In the genomic region with DNA sequence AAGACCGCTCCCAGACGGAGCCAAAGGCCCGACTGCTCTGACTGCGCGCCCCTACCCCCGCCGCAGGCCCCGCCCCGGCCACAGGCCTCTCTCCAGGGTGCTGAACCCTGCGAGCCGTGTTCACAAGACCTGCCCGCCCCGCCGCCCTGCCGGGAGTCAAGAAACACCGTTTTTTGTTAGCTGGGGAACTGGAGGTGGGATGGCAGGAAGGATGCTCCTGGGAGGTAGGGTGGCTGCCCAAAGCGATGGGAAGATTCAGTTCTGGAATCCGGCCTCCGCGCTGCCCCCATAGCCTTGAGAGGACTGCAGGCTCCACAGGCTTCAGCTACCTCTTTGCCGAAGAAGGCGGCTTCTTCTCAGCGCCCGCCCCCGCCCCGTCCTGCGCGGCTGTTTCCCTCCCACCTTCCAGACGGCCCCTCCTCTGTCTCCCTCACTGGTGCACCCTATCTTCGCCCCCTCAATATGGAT, we compare ENCODE assay signal across 1 cellular context.
TF ChIP-seq lines count a peak whose summit lies in the region.

No MANE protein-coding gene starts in this region.

TF ChIP-seq in HepG2, 621 proteins besides CTCF, POLR2A, EP300 and RAD21 (continued from another document):
- TF ChIP-seq, protein P1, sequence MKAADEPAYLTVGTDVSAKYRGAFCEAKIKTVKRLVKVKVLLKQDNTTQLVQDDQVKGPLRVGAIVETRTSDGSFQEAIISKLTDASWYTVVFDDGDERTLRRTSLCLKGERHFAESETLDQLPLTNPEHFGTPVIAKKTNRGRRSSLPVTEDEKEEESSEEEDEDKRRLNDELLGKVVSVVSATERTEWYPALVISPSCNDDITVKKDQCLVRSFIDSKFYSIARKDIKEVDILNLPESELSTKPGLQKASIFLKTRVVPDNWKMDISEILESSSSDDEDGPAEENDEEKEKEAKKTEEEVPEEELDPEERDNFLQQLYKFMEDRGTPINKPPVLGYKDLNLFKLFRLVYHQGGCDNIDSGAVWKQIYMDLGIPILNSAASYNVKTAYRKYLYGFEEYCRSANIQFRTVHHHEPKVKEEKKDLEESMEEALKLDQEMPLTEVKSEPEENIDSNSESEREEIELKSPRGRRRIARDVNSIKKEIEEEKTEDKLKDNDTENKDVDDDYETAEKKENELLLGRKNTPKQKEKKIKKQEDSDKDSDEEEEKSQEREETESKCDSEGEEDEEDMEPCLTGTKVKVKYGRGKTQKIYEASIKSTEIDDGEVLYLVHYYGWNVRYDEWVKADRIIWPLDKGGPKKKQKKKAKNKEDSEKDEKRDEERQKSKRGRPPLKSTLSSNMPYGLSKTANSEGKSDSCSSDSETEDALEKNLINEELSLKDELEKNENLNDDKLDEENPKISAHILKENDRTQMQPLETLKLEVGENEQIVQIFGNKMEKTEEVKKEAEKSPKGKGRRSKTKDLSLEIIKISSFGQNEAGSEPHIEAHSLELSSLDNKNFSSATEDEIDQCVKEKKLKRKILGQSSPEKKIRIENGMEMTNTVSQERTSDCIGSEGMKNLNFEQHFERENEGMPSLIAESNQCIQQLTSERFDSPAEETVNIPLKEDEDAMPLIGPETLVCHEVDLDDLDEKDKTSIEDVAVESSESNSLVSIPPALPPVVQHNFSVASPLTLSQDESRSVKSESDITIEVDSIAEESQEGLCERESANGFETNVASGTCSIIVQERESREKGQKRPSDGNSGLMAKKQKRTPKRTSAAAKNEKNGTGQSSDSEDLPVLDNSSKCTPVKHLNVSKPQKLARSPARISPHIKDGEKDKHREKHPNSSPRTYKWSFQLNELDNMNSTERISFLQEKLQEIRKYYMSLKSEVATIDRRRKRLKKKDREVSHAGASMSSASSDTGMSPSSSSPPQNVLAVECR (CRISPR knock-in tag; IDR thresholded peaks at IDR 0.05; ENCODE audit: borderline replicate concordance), result 0 out of 2 replicates have a peak, but pooled peaks have one; percentile 30
- TF ChIP-seq SETDB1 (CRISPR knock-in tag; IDR thresholded peaks at IDR 0.05; ENCODE audit: borderline replicate concordance) (no peak), ZNF766 (CRISPR knock-in tag; IDR thresholded peaks at IDR 0.05; ENCODE audit: borderline replicate concordance) (0 out of 2 replicates have a peak, but pooled peaks have one; percentile 51), ZNF557 (CRISPR knock-in tag; IDR thresholded peaks at IDR 0.05) (0 out of 2 replicates have a peak, but pooled peaks have one; percentile 63), ZNF607 (CRISPR knock-in tag; IDR thresholded peaks at IDR 0.05; ENCODE audit: borderline replicate concordance) (0 out of 2 replicates have a peak, but pooled peaks have one; percentile 36), MEIS2 (CRISPR knock-in tag; IDR thresholded peaks at IDR 0.05) (0 out of 2 replicates have a peak, but pooled peaks have one; percentile 50), ZNF331 (CRISPR knock-in tag; IDR thresholded peaks at IDR 0.05) (peak; percentile 41; the same call in 1 of the 2 replicates), MIER2 (CRISPR knock-in tag; IDR thresholded peaks at IDR 0.05) (peak; percentile 97), BORCS8-MEF2B (CRISPR knock-in tag; IDR thresholded peaks at IDR 0.05) (peak; percentile 72; the same call in 1 of the 2 replicates), NFKB2 (CRISPR knock-in tag; IDR thresholded peaks at IDR 0.05; ENCODE audit: borderline replicate concordance) (peak; percentile 70; the same call in 1 of the 2 replicates), GPBP1L1 (CRISPR knock-in tag; IDR thresholded peaks at IDR 0.05) (no peak), THRA (CRISPR knock-in tag; IDR thresholded peaks at IDR 0.05; ENCODE audit: borderline replicate concordance) (0 out of 2 replicates have a peak, but pooled peaks have one; percentile 50), SAP130 (CRISPR knock-in tag; IDR thresholded peaks at IDR 0.05; ENCODE audit: low read depth) (peak; percentile 53), PAWR (CRISPR knock-in tag; IDR thresholded peaks at IDR 0.05; ENCODE audit: borderline replicate concordance) (no peak), SIN3A (IDR thresholded peaks at IDR 0.05; ENCODE audit: borderline replicate concordance, low read depth, low read length) (0 out of 2 replicates have a peak, but pooled peaks have one; percentile 36)
- TF ChIP-seq, protein P2, sequence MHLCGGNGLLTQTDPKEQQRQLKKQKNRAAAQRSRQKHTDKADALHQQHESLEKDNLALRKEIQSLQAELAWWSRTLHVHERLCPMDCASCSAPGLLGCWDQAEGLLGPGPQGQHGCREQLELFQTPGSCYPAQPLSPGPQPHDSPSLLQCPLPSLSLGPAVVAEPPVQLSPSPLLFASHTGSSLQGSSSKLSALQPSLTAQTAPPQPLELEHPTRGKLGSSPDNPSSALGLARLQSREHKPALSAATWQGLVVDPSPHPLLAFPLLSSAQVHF (CRISPR knock-in tag; IDR thresholded peaks at IDR 0.05), result no peak
- TF ChIP-seq, protein P3, sequence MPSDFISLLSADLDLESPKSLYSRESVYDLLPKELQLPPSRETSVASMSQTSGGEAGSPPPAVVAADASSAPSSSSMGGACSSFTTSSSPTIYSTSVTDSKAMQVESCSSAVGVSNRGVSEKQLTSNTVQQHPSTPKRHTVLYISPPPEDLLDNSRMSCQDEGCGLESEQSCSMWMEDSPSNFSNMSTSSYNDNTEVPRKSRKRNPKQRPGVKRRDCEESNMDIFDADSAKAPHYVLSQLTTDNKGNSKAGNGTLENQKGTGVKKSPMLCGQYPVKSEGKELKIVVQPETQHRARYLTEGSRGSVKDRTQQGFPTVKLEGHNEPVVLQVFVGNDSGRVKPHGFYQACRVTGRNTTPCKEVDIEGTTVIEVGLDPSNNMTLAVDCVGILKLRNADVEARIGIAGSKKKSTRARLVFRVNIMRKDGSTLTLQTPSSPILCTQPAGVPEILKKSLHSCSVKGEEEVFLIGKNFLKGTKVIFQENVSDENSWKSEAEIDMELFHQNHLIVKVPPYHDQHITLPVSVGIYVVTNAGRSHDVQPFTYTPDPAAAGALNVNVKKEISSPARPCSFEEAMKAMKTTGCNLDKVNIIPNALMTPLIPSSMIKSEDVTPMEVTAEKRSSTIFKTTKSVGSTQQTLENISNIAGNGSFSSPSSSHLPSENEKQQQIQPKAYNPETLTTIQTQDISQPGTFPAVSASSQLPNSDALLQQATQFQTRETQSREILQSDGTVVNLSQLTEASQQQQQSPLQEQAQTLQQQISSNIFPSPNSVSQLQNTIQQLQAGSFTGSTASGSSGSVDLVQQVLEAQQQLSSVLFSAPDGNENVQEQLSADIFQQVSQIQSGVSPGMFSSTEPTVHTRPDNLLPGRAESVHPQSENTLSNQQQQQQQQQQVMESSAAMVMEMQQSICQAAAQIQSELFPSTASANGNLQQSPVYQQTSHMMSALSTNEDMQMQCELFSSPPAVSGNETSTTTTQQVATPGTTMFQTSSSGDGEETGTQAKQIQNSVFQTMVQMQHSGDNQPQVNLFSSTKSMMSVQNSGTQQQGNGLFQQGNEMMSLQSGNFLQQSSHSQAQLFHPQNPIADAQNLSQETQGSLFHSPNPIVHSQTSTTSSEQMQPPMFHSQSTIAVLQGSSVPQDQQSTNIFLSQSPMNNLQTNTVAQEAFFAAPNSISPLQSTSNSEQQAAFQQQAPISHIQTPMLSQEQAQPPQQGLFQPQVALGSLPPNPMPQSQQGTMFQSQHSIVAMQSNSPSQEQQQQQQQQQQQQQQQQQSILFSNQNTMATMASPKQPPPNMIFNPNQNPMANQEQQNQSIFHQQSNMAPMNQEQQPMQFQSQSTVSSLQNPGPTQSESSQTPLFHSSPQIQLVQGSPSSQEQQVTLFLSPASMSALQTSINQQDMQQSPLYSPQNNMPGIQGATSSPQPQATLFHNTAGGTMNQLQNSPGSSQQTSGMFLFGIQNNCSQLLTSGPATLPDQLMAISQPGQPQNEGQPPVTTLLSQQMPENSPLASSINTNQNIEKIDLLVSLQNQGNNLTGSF (CRISPR knock-in tag; IDR thresholded peaks at IDR 0.05), result 0 out of 2 replicates have a peak, but pooled peaks have one; percentile 71
- TF ChIP-seq, protein P4, sequence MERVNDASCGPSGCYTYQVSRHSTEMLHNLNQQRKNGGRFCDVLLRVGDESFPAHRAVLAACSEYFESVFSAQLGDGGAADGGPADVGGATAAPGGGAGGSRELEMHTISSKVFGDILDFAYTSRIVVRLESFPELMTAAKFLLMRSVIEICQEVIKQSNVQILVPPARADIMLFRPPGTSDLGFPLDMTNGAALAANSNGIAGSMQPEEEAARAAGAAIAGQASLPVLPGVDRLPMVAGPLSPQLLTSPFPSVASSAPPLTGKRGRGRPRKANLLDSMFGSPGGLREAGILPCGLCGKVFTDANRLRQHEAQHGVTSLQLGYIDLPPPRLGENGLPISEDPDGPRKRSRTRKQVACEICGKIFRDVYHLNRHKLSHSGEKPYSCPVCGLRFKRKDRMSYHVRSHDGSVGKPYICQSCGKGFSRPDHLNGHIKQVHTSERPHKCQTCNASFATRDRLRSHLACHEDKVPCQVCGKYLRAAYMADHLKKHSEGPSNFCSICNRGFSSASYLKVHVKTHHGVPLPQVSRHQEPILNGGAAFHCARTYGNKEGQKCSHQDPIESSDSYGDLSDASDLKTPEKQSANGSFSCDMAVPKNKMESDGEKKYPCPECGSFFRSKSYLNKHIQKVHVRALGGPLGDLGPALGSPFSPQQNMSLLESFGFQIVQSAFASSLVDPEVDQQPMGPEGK (CRISPR knock-in tag; IDR thresholded peaks at IDR 0.05), result peak; percentile 38; the same call in 1 of the 2 replicates
- TF ChIP-seq, protein P5, sequence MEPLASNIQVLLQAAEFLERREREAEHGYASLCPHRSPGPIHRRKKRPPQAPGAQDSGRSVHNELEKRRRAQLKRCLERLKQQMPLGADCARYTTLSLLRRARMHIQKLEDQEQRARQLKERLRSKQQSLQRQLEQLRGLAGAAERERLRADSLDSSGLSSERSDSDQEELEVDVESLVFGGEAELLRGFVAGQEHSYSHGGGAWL (CRISPR knock-in tag; IDR thresholded peaks at IDR 0.05), result peak; percentile 41; the same call in 1 of the 2 replicates
- TF ChIP-seq, protein P6, sequence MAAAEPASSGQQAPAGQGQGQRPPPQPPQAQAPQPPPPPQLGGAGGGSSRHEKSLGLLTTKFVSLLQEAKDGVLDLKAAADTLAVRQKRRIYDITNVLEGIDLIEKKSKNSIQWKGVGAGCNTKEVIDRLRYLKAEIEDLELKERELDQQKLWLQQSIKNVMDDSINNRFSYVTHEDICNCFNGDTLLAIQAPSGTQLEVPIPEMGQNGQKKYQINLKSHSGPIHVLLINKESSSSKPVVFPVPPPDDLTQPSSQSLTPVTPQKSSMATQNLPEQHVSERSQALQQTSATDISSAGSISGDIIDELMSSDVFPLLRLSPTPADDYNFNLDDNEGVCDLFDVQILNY (CRISPR knock-in tag; conservative IDR thresholded peaks at IDR 0.05), result 0 out of 2 replicates have a peak, but pooled peaks have one; percentile 26
TF ChIP-seq in HepG2: peak in this region for 62.
